1 cellular context compared by ENCODE assay signal in genomic region chr4:40630335-40631021, GRCh38.
TF ChIP-seq lines count a peak whose summit lies in the region.

No MANE protein-coding gene starts in this region.

TF ChIP-seq in H1, 55 proteins besides CTCF, POLR2A, EP300 and RAD21:
- TF ChIP-seq KDM4A (IDR thresholded peaks at IDR 0.05; ENCODE audit: low read depth, low read length, severe bottlenecking) (peak; percentile 19), CREB1 (IDR thresholded peaks at IDR 0.05) (peak; percentile 57), ASH2L (IDR thresholded peaks at IDR 0.05; ENCODE audit: low read length) (peak; percentile 54), MAX (IDR thresholded peaks at IDR 0.05) (peak; percentile 62), BCL11A (IDR thresholded peaks at IDR 0.05; ENCODE audit: low read depth in 2 of 2, low read length in 2 of 2) (no peak), HDAC2 (IDR thresholded peaks at IDR 0.05; ENCODE audit: borderline replicate concordance in 1 of 2, low read depth in 2 of 2, low read length in 2 of 2) (peak in 1 of 2 experiments; percentile 31; a peak in 1 of 4 replicates), PHF8 (conservative IDR thresholded peaks at IDR 0.05; ENCODE audit: low read depth, low read length) (0 out of 2 replicates have a peak, but pooled peaks have one; percentile 10)
- TF ChIP-seq, protein P1, sequence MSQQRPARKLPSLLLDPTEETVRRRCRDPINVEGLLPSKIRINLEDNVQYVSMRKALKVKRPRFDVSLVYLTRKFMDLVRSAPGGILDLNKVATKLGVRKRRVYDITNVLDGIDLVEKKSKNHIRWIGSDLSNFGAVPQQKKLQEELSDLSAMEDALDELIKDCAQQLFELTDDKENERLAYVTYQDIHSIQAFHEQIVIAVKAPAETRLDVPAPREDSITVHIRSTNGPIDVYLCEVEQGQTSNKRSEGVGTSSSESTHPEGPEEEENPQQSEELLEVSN (IDR thresholded peaks at IDR 0.05), result no peak
